Comparison of ENCODE assay signal across 19 cellular contexts in the genomic region with DNA sequence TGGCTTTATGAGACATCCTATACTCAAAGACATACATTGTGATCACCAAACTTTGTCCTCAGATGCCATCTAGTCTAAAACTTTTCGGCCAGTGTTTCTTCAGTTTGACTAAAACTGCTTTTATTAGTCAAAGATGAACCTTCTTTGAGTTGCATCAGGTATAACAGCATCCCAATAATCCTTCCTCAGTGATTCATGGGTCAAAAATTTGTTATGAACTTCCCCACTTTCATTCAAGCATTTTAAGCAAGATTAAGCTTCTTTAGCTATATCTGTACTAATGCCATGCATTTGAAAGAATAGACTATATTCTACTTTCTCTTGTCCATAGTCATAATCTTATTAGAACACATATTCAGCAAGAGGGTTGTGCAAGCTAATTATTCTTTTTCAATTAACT.
A peak's percentile ranks its signal among the peaks of the same experiment; 100 is the strongest.
DNase-seq lines count a peak whose midpoint lies in the region; ATAC-seq, FAIRE-seq and TF ChIP-seq lines count a peak whose summit lies in the region.
"Had no signal": no experiment of that assay in that cellular context is flagged by ENCODE, and none has a peak within 500 bp of the region (broad histone marks: within the 10 kb centered on the region; RNA-seq: fewer than 3 reads in every experiment).

No MANE protein-coding gene starts in this region.

- H3K27me3 ChIP-seq in PC-3 (ENCODE audit: low read length) (no peaks in the 10 kb centered on the region), astrocyte (ENCODE audit: insufficient read depth, low read length) (no peaks in the 10 kb centered on the region)

- H3K36me3 Mint-ChIP-seq in astrocyte (ENCODE audit: low read depth, unreplicated experiment) = no peaks in the 10 kb centered on the region
- no peaks in the 10 kb centered on the region for H3K36me3 Mint-ChIP-seq in T-helper 2 cell treated with Interferon-gamma antibody and Interleukin-4, amounts not matched to agents 5 μg/mL and 100 μg/mL, for 36 hours (ENCODE audit: low read depth)
- H3K36me3 Mint-ChIP-seq: CD4-positive, alpha-beta memory T cell had no signal

- H3K9ac ChIP-seq in PC-3 (ENCODE audit: low read length) (no peak overlapping the region), astrocyte (ENCODE audit: low read length) (no peak overlapping the region)
- H3K9ac ChIP-seq: GM23248 had no signal

- CTCF ChIA-PET in PC-3 (lab: Charles Lee) = no interaction called here

- no peaks in the 10 kb centered on the region for H3K9me3 ChIP-seq in PC-3 (ENCODE audit: low read length)
- no peaks in the 10 kb centered on the region for H3K9me3 ChIP-seq in astrocyte (ENCODE audit: insufficient read depth, low read depth, low read length)
- H3K9me3 ChIP-seq: A549, HAP-1 had no signal

- POLR2A ChIA-PET in PC-3 (lab: Charles Lee; ENCODE audit: unreplicated experiment) = no interaction called here

- H3K4me3 ChIP-seq in PC-3 (ENCODE audit: low read length) = no peak overlapping the region
- no peak overlapping the region for H3K4me3 ChIP-seq in astrocyte (ENCODE audit: insufficient read depth, low read depth, low read length)
- H3K4me3 ChIP-seq: A549, GM23248, HAP-1 had no signal

- H3K4me1 Mint-ChIP-seq in astrocyte (ENCODE audit: low read depth, unreplicated experiment) = peaks cover 5% of the 10 kb centered on the region
- no peaks in the 10 kb centered on the region for H3K4me1 Mint-ChIP-seq in T-helper 2 cell treated with Interferon-gamma antibody and Interleukin-4, amounts not matched to agents 5 μg/mL and 100 μg/mL, for 36 hours (ENCODE audit: low read depth)
- H3K4me1 Mint-ChIP-seq: CD4-positive, alpha-beta memory T cell had no signal

- no peaks in the 10 kb centered on the region for H3K9me2 ChIP-seq in PC-3 (replicated peaks; ENCODE audit: low read length)

- H3K9me3 Mint-ChIP-seq in astrocyte (ENCODE audit: unreplicated experiment) = no peaks in the 10 kb centered on the region
- peaks cover 3% of the 10 kb centered on the region for H3K9me3 Mint-ChIP-seq in T-helper 2 cell treated with Interferon-gamma antibody and Interleukin-4, amounts not matched to agents 5 μg/mL and 100 μg/mL, for 36 hours

- no peaks in the 10 kb centered on the region for H4K20me1 ChIP-seq in PC-3 (ENCODE audit: low read length)
- no peaks in the 10 kb centered on the region for H4K20me1 ChIP-seq in astrocyte (ENCODE audit: insufficient read depth, low read length)

- H3K4me2 ChIP-seq in PC-3 (ENCODE audit: low read length) (no peak overlapping the region), astrocyte (ENCODE audit: low read length) (no peak overlapping the region)
- H3K4me2 ChIP-seq: A549 had no signal

- no peaks in the 10 kb centered on the region for H3K27me3 Mint-ChIP-seq in astrocyte (ENCODE audit: low read depth, unreplicated experiment)
- no peaks in the 10 kb centered on the region for H3K27me3 Mint-ChIP-seq in T-helper 2 cell treated with Interferon-gamma antibody and Interleukin-4, amounts not matched to agents 5 μg/mL and 100 μg/mL, for 36 hours (ENCODE audit: low read depth)
- H3K27me3 Mint-ChIP-seq: CD4-positive, alpha-beta memory T cell had no signal

- H3K4me1 ChIP-seq in PC-3 (ENCODE audit: insufficient read depth, low read length) = peaks cover 9% of the 10 kb centered on the region; the same call in 1 of the 2 replicates
- H3K4me1 ChIP-seq in astrocyte (ENCODE audit: insufficient read depth, low read length) = peaks cover 7% of the 10 kb centered on the region
- H3K4me1 ChIP-seq: A549 had no signal

- BruUV-seq in PC-3 (replicated peaks; lab: Mats Ljungman, UMichigan) = no TSS peak

- no peaks in the 10 kb centered on the region for H3K36me3 ChIP-seq in PC-3 (ENCODE audit: low read depth, low read length)
- H3K36me3 ChIP-seq in astrocyte (ENCODE audit: insufficient read depth, low read length) = no peaks in the 10 kb centered on the region
- H3K36me3 ChIP-seq: HAP-1 had no signal

- no peak for DNase-seq in D721Med (ENCODE audit: insufficient read length, low spot score)
- peak; percentile 25 for DNase-seq in PC-3
- DNase-seq in astrocyte (ENCODE audit: low read depth) = peak; percentile 4
- peak; percentile 5 for DNase-seq in iris pigment epithelial cell (ENCODE audit: low read depth)
- DNase-seq in left colon = no peak
- DNase-seq in RCC 7860 (ENCODE audit: low spot score) = no peak
- no peak for DNase-seq in T-helper 2 cell treated with Interferon-gamma antibody and Interleukin-4, amounts not matched to agents 5 μg/mL and 100 μg/mL, for 36 hours (ENCODE audit: low spot score)
- no peak for DNase-seq in globus pallidus (ENCODE audit: low spot score)
- DNase-seq: AML-193; CD4-positive, alpha-beta memory T cell; DMS79 treated with DMSO at 0.1 percent for 48 hours; GM23248 had no signal

- H3K4me3 Mint-ChIP-seq in astrocyte (ENCODE audit: unreplicated experiment) = no peak overlapping the region
- no peak overlapping the region for H3K4me3 Mint-ChIP-seq in T-helper 2 cell treated with Interferon-gamma antibody and Interleukin-4, amounts not matched to agents 5 μg/mL and 100 μg/mL, for 36 hours
- H3K4me3 Mint-ChIP-seq: CD4-positive, alpha-beta memory T cell had no signal

- peak overlapping the region; percentile 34 for H3K27ac Mint-ChIP-seq in astrocyte (ENCODE audit: unreplicated experiment)
- H3K27ac Mint-ChIP-seq in T-helper 2 cell treated with Interferon-gamma antibody and Interleukin-4, amounts not matched to agents 5 μg/mL and 100 μg/mL, for 36 hours = no peak overlapping the region
- H3K27ac Mint-ChIP-seq: CD4-positive, alpha-beta memory T cell had no signal

- intact Hi-C loops in PC-3 (cut with micrococcal nuclease) = no loop called here
- intact Hi-C loops in left colon (cut with DNase I, micrococcal nuclease) = no loop called here

- ATAC-seq in PC-3 (no peak), left colon (no peak)
- ATAC-seq: A549 had no signal

- no peak overlapping the region for H3K27ac ChIP-seq in PC-3 (ENCODE audit: low read length)
- no peak overlapping the region for H3K27ac ChIP-seq in astrocyte (ENCODE audit: low read depth, low read length)
- H3K27ac ChIP-seq: 22Rv1, A549, C4-2B, GM23248 had no signal

- TF ChIP-seq CTCF in D721Med (IDR thresholded peaks at IDR 0.05; ENCODE audit: insufficient read depth, missing control alignments) (no peak), PC-3 (conservative IDR thresholded peaks at IDR 0.05; ENCODE audit: low read depth, low read length) (no peak), astrocyte (IDR thresholded peaks at IDR 0.05; ENCODE audit: insufficient read depth, low read depth, low read length) (no peak)

- H2AFZ ChIP-seq in PC-3 (ENCODE audit: low read length) (no peak overlapping the region), astrocyte (ENCODE audit: low read depth, low read length) (no peak overlapping the region)
- H2AFZ ChIP-seq: GM23248 had no signal

- H3K79me2 ChIP-seq in PC-3 (ENCODE audit: low read length) (no peaks in the 10 kb centered on the region), astrocyte (ENCODE audit: insufficient read depth, low read length) (no peaks in the 10 kb centered on the region)

- no peaks in the 10 kb centered on the region for H3F3A ChIP-seq in PC-3 (ENCODE audit: low read length, unreplicated experiment)

- FAIRE-seq in D721Med (lab: Jason Lieb, UNC) = peak; percentile 56
- no peak for FAIRE-seq in astrocyte (lab: Jason Lieb, UNC)
- FAIRE-seq in RCC 7860 (lab: Jason Lieb, UNC) = no peak
- FAIRE-seq: A549, G401.6, GM12891, GM19239 had no signal

Comparison
In these comparisons a context has a peak if more than half of its experiments do, and no peak if none do; other contexts are left out.
1. DNase-seq: peak in PC-3 (single experiment), astrocyte (single experiment) and iris pigment epithelial cell (single experiment); none in D721Med (single experiment), left colon (0 of 2), RCC 7860 (single experiment), T-helper 2 cell treated with Interferon-gamma antibody and Interleukin-4, amounts not matched to agents 5 μg/mL and 100 μg/mL, for 36 hours (single experiment) and globus pallidus (single experiment).